In the genomic region with DNA sequence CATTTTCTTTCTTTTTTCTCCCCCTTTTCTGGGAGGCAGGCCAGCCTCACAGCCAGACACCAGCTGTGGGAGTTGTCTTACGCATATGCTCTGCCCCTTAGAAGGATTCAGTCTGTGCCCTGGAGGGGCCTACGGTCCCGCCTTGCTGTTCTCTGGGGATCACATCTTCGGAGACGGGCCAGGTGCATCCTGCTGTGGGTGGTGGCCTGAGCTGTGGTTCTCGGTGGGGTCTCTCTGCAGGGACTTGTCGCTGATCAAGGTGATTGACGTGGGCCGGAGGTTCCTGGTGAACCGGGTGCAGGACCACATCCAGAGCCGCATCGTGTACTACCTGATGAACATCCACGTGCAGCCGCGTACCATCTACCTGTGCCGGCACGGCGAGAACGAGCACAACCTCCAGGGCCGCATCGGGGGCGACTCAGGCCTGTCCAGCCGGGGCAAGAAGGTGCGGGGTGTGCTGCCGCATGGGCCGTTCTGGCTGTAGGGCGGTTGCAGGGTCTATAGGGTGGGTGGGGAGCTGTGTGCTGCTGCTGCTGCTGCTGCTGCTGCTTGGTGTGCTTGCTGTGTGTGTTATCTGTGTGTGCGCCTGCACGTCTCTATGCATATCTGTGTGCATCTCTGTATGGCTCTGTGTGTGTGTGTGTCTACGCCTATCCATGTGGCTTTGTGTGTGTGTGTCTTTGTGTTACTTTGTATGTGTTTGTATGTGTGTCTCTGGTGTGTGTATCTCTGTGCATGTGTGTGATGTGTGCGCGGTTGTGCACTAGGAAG, we compare ENCODE assay signal across 1 cellular context.
TF ChIP-seq lines count a peak whose summit lies in the region.

No MANE protein-coding gene starts in this region.

TF ChIP-seq in HCT116, 20 proteins besides CTCF, POLR2A, EP300 and RAD21:
- no peak for TF ChIP-seq EZH2 (IDR thresholded peaks at IDR 0.05)
